29 cellular contexts compared by ENCODE assay signal in the genomic region with DNA sequence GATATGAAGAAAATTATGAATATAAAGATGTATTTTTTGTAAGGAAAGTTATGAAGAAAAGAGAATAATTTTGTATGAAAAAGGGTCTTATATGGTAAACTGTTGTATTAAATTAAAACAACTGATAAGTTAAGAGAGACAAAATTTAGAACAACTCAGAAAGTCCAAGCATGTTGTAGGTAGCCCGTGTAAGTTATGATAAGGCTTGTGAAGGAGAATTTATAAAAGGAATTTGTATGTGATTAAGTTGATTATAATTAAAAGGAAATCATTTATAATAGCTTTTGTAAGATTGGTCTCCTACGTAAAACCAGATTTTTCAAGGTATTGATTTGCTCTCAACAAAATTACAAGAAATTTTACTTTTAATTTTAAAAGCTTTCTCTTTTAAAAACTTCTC.
"Had no signal": no experiment of that assay in that cellular context is flagged by ENCODE, and none has a peak within 500 bp of the region (broad histone marks: within the 10 kb centered on the region; RNA-seq: fewer than 3 reads in every experiment).

No MANE protein-coding gene starts in this region.

- H3K36me3 Mint-ChIP-seq: activated CD4-positive, alpha-beta memory T cell treated with anti-CD3 and anti-CD28 coated beads for 36 hours; activated CD8-positive, alpha-beta memory T cell treated with anti-CD3 and anti-CD28 coated beads, Interleukin-2, amount 10 ng/mL, durations not matched to agents 7 days and 5 days; activated naive CD4-positive, alpha-beta T cell treated with anti-CD3 and anti-CD28 coated beads, Interleukin-2, amount 50 U/mL, for 24 hours; activated naive CD8-positive, alpha-beta T cell treated with anti-CD3 and anti-CD28 coated beads for 36 hours; brain had no signal

- H3K27me3 Mint-ChIP-seq: activated CD4-positive, alpha-beta memory T cell treated with anti-CD3 and anti-CD28 coated beads for 36 hours; activated CD4-positive, alpha-beta T cell treated with anti-CD3 and anti-CD28 coated beads for 36 hours; activated CD4-positive, alpha-beta T cell treated with anti-CD3 and anti-CD28 coated beads, Interleukin-2, amount 10 ng/mL, durations not matched to agents 24 days and 14 days; activated CD8-positive, alpha-beta memory T cell treated with anti-CD3 and anti-CD28 coated beads, Interleukin-2, amount 10 ng/mL, durations not matched to agents 7 days and 5 days; activated naive CD4-positive, alpha-beta T cell treated with anti-CD3 and anti-CD28 coated beads, Interleukin-2, amount 50 U/mL, for 24 hours; activated naive CD8-positive, alpha-beta T cell treated with anti-CD3 and anti-CD28 coated beads for 36 hours; activated naive CD8-positive, alpha-beta T cell treated with anti-CD3 and anti-CD28 coated beads, Interleukin-2, amount 50 U/mL, for 24 hours; brain; dendritic cell treated with granulocyte-macrophage colony-stimulating factor and Interleukin-4, amounts not matched to agents 40 ng/mL and 50 ng/mL, for 4 days had no signal

- DNase-seq: activated CD4-positive, alpha-beta memory T cell treated with anti-CD3 and anti-CD28 coated beads for 36 hours; activated CD4-positive, alpha-beta T cell treated with anti-CD3 and anti-CD28 coated beads for 36 hours; activated CD4-positive, alpha-beta T cell treated with anti-CD3 and anti-CD28 coated beads, Interleukin-2, amount 10 ng/mL, durations not matched to agents 24 days and 14 days; activated CD4-positive, CD25-positive, alpha-beta regulatory T cell; activated CD4-positive, CD25-positive, alpha-beta regulatory T cell treated with anti-CD3 and anti-CD28 coated beads, Interleukin-2, amount 50 U/mL, for 72 hours; activated CD8-positive, alpha-beta memory T cell treated with anti-CD3 and anti-CD28 coated beads, Interleukin-2, amount 10 ng/mL, durations not matched to agents 7 days and 5 days; activated CD8-positive, alpha-beta memory T cell treated with anti-CD3 and anti-CD28 coated beads, Interleukin-2, amount 50 U/mL, for 4 hours; activated CD8-positive, alpha-beta T cell treated with anti-CD3 and anti-CD28 coated beads, Interleukin-2, amount 10 ng/mL, durations not matched to agents 7 days and 5 days; activated effector memory CD4-positive, alpha-beta T cell treated with anti-CD3 and anti-CD28 coated beads, Interleukin-2, amount 50 U/mL, for 16 hours; activated naive CD4-positive, alpha-beta T cell treated with anti-CD3 and anti-CD28 coated beads for 36 hours; activated naive CD8-positive, alpha-beta T cell treated with anti-CD3 and anti-CD28 coated beads for 36 hours; activated naive CD8-positive, alpha-beta T cell treated with anti-CD3 and anti-CD28 coated beads, Interleukin-2, amount 50 U/mL, for 24 hours; activated T-cell treated with anti-CD3 and anti-CD28 coated beads, Interleukin-2, amount 50 U/mL, for 1 hour; activated T-cell treated with anti-CD3 and anti-CD28 coated beads, Interleukin-2, amount 50 U/mL, for 48 hours; central memory CD4-positive, alpha-beta T cell; cerebellar nuclear complex; dorsolateral prefrontal cortex; effector memory CD4-positive, alpha-beta T cell; erythroblast; foreskin keratinocyte; gastrocnemius medialis; glutamatergic neuron; heart left ventricle; T-helper 2 cell had no signal

- H3K4me1 Mint-ChIP-seq: activated CD4-positive, alpha-beta T cell treated with anti-CD3 and anti-CD28 coated beads for 36 hours; activated CD4-positive, alpha-beta T cell treated with anti-CD3 and anti-CD28 coated beads, Interleukin-2, amount 10 ng/mL, durations not matched to agents 24 days and 14 days; activated CD8-positive, alpha-beta memory T cell treated with anti-CD3 and anti-CD28 coated beads, Interleukin-2, amount 10 ng/mL, durations not matched to agents 7 days and 5 days; activated naive CD4-positive, alpha-beta T cell treated with anti-CD3 and anti-CD28 coated beads, Interleukin-2, amount 50 U/mL, for 24 hours; activated naive CD8-positive, alpha-beta T cell treated with anti-CD3 and anti-CD28 coated beads for 36 hours; activated naive CD8-positive, alpha-beta T cell treated with anti-CD3 and anti-CD28 coated beads, Interleukin-2, amount 50 U/mL, for 24 hours; brain had no signal

- H3K27ac Mint-ChIP-seq: activated CD4-positive, alpha-beta memory T cell treated with anti-CD3 and anti-CD28 coated beads for 36 hours; activated CD4-positive, alpha-beta T cell treated with anti-CD3 and anti-CD28 coated beads for 36 hours; activated CD4-positive, alpha-beta T cell treated with anti-CD3 and anti-CD28 coated beads, Interleukin-2, amount 10 ng/mL, durations not matched to agents 24 days and 14 days; activated CD8-positive, alpha-beta memory T cell treated with anti-CD3 and anti-CD28 coated beads, Interleukin-2, amount 10 ng/mL, durations not matched to agents 7 days and 5 days; activated CD8-positive, alpha-beta T cell treated with anti-CD3 and anti-CD28 coated beads, Interleukin-2, amount 10 ng/mL, durations not matched to agents 7 days and 5 days; activated naive CD4-positive, alpha-beta T cell treated with anti-CD3 and anti-CD28 coated beads for 36 hours; activated naive CD4-positive, alpha-beta T cell treated with anti-CD3 and anti-CD28 coated beads, Interleukin-2, amount 50 U/mL, for 24 hours; activated naive CD8-positive, alpha-beta T cell treated with anti-CD3 and anti-CD28 coated beads for 36 hours; activated naive CD8-positive, alpha-beta T cell treated with anti-CD3 and anti-CD28 coated beads, Interleukin-2, amount 50 U/mL, for 24 hours; activated T-helper 1 cell treated with anti-CD3 and anti-CD28 coated beads, Interleukin-12 subunit alpha, Interleukin-12 subunit beta, Interleukin-2, Interleukin-4 antibody, amounts not matched to agents 30 ng/mL and 10 ng/mL and 1 ng/mL, durations not matched to agents 14 hours and 24 hours and 36 hours; activated T-helper 2 cell treated with anti-CD3 and anti-CD28 coated beads, Interferon-gamma antibody, Interleukin-2, Interleukin-4, amounts not matched to agents 10 μg/mL and 5 μg/mL and 100 μg/mL, durations not matched to agents 14 hours and 24 hours and 36 hours; brain; dendritic cell treated with granulocyte-macrophage colony-stimulating factor and Interleukin-4, amounts not matched to agents 40 ng/mL and 50 ng/mL, for 4 days had no signal

- H3K4me3 Mint-ChIP-seq: activated CD4-positive, alpha-beta memory T cell treated with anti-CD3 and anti-CD28 coated beads for 36 hours; activated CD4-positive, alpha-beta T cell treated with anti-CD3 and anti-CD28 coated beads for 36 hours; activated CD4-positive, alpha-beta T cell treated with anti-CD3 and anti-CD28 coated beads, Interleukin-2, amount 10 ng/mL, durations not matched to agents 24 days and 14 days; activated CD8-positive, alpha-beta memory T cell treated with anti-CD3 and anti-CD28 coated beads, Interleukin-2, amount 10 ng/mL, durations not matched to agents 7 days and 5 days; activated CD8-positive, alpha-beta T cell treated with anti-CD3 and anti-CD28 coated beads, Interleukin-2, amount 10 ng/mL, durations not matched to agents 7 days and 5 days; activated naive CD4-positive, alpha-beta T cell treated with anti-CD3 and anti-CD28 coated beads for 36 hours; activated naive CD4-positive, alpha-beta T cell treated with anti-CD3 and anti-CD28 coated beads, Interleukin-2, amount 50 U/mL, for 24 hours; activated naive CD8-positive, alpha-beta T cell treated with anti-CD3 and anti-CD28 coated beads for 36 hours; activated naive CD8-positive, alpha-beta T cell treated with anti-CD3 and anti-CD28 coated beads, Interleukin-2, amount 50 U/mL, for 24 hours; activated T-helper 1 cell treated with anti-CD3 and anti-CD28 coated beads, Interleukin-12 subunit alpha, Interleukin-12 subunit beta, Interleukin-2, Interleukin-4 antibody, amounts not matched to agents 30 ng/mL and 10 ng/mL and 1 ng/mL, durations not matched to agents 14 hours and 24 hours and 36 hours; brain; dendritic cell treated with granulocyte-macrophage colony-stimulating factor and Interleukin-4, amounts not matched to agents 40 ng/mL and 50 ng/mL, for 4 days had no signal

- ATAC-seq: activated CD4-positive, alpha-beta T cell treated with anti-CD3 and anti-CD28 coated beads for 36 hours; activated CD8-positive, alpha-beta memory T cell treated with anti-CD3 and anti-CD28 coated beads, Interleukin-2, amount 10 ng/mL, durations not matched to agents 7 days and 5 days; activated CD8-positive, alpha-beta T cell treated with anti-CD3 and anti-CD28 coated beads, Interleukin-2, amount 10 ng/mL, durations not matched to agents 7 days and 5 days; activated naive CD8-positive, alpha-beta T cell treated with anti-CD3 and anti-CD28 coated beads, Interleukin-2, amount 50 U/mL, for 24 hours; foreskin keratinocyte; gastrocnemius medialis; heart left ventricle had no signal

- H3K9me3 Mint-ChIP-seq: activated CD4-positive, alpha-beta memory T cell treated with anti-CD3 and anti-CD28 coated beads for 36 hours; activated CD4-positive, alpha-beta T cell treated with anti-CD3 and anti-CD28 coated beads, Interleukin-2, amount 10 ng/mL, durations not matched to agents 24 days and 14 days; activated naive CD4-positive, alpha-beta T cell treated with anti-CD3 and anti-CD28 coated beads, Interleukin-2, amount 50 U/mL, for 24 hours; activated naive CD8-positive, alpha-beta T cell treated with anti-CD3 and anti-CD28 coated beads for 36 hours had no signal
